8 cellular contexts compared by ENCODE assay signal in genomic region chr11:61609970-61610347, GRCh38. TPM values are rescaled to one million over a fixed set of nuclear protein-coding genes. Genes with fewer than 3 reads are reported as not detected.
DNase-seq lines count a peak whose midpoint lies in the region; ATAC-seq and TF ChIP-seq lines count a peak whose summit lies in the region.

No MANE protein-coding gene starts in this region.

- BruUV-seq in Calu3 (replicated peaks; lab: Mats Ljungman, UMichigan), result no TSS peak

- DNase-seq in Calu3 (no peak), NCI-H146 treated with DMSO at 0.1 percent for 48 hours (lab: John Stamatoyannopoulos, UW; ENCODE audit: unreplicated experiment) (peak; percentile 11), body of pancreas (peak in 3 of 4 donors; percentile 54 to 57 (median 54)), mucosa of descending colon (peak in 2 of 3 donors; percentile 41 to 56), ecto neural progenitor cell (ENCODE audit: low spot score) (no peak), sciatic nerve (ENCODE audit: low spot score) (no peak)
- no peak for DNase-seq in activated CD4-positive, alpha-beta T cell treated with anti-CD3 and anti-CD28 coated beads for 36 hours

- no peak overlapping the region for H3K27ac ChIP-seq in body of pancreas

- H3K4me3 ChIP-seq in body of pancreas (no peak overlapping the region), mucosa of descending colon (no peak overlapping the region)

- H3K36me3 ChIP-seq in body of pancreas (replicated peaks in 1 of 2; ENCODE audit: insufficient read depth in 1 of 2, low read depth in 2 of 2) (no peaks in the 10 kb centered on the region), mucosa of descending colon (ENCODE audit: low read depth) (no peaks in the 10 kb centered on the region)

- peaks cover 49% of the 10 kb centered on the region for H3K27me3 Mint-ChIP-seq in Calu3 (ENCODE audit: unreplicated experiment)
- peaks cover 15% of the 10 kb centered on the region for H3K27me3 Mint-ChIP-seq in activated CD4-positive, alpha-beta T cell treated with anti-CD3 and anti-CD28 coated beads for 36 hours

- H3K4me1 ChIP-seq in body of pancreas, result no peaks in the 10 kb centered on the region
- peaks cover 19% of the 10 kb centered on the region for H3K4me1 ChIP-seq in mucosa of descending colon (ENCODE audit: low read depth)

- POLR2A ChIA-PET in activated CD4-positive, alpha-beta T cell treated with anti-CD3 and anti-CD28 coated beads for 36 hours (lab: Charles Lee), result no interaction called here

- TF ChIP-seq CTCF in Calu3 (IDR thresholded peaks at IDR 0.05; ENCODE audit: unreplicated experiment) (no peak), body of pancreas (IDR thresholded peaks at IDR 0.05) (peak in 4 of 7 experiments; percentile 32 to 49 (median 40)), mucosa of descending colon (IDR thresholded peaks at IDR 0.05) (no peak)

- intact Hi-C loops in Calu3 (cut with micrococcal nuclease; ENCODE audit: unreplicated experiment) (no loop called here), body of pancreas (cut with DNase I) (no loop called here), mucosa of descending colon (cut with DNase I, micrococcal nuclease) (no loop called here), sciatic nerve (cut with DNase I) (no loop called here)
- intact Hi-C loops in activated CD4-positive, alpha-beta T cell treated with anti-CD3 and anti-CD28 coated beads for 36 hours (cut with DNase I, micrococcal nuclease), result no loop called here

- no peaks in the 10 kb centered on the region for H3K36me3 Mint-ChIP-seq in Calu3 (ENCODE audit: insufficient read depth, unreplicated experiment)
- no peaks in the 10 kb centered on the region for H3K36me3 Mint-ChIP-seq in activated CD4-positive, alpha-beta T cell treated with anti-CD3 and anti-CD28 coated beads for 36 hours (ENCODE audit: low read depth)

- ATAC-seq in body of pancreas (peak; percentile 65), mucosa of descending colon (peak; percentile 62), HG03442 (IDR thresholded peaks at IDR 0.05; ENCODE audit: unreplicated experiment) (no peak), sciatic nerve (no peak)
- ATAC-seq in activated CD4-positive, alpha-beta T cell treated with anti-CD3 and anti-CD28 coated beads for 36 hours, result no peak

- no peaks in the 10 kb centered on the region for H3K27me3 ChIP-seq in body of pancreas

- H3K4me3 Mint-ChIP-seq in Calu3 (ENCODE audit: low read depth, unreplicated experiment), result peak overlapping the region; percentile 1
- no peak overlapping the region for H3K4me3 Mint-ChIP-seq in activated CD4-positive, alpha-beta T cell treated with anti-CD3 and anti-CD28 coated beads for 36 hours

- H3K9me3 ChIP-seq in body of pancreas, result no peaks in the 10 kb centered on the region
- H3K9me3 ChIP-seq in mucosa of descending colon, result no peaks in the 10 kb centered on the region

- no peak overlapping the region for H3K27ac Mint-ChIP-seq in Calu3 (ENCODE audit: unreplicated experiment)
- H3K27ac Mint-ChIP-seq in activated CD4-positive, alpha-beta T cell treated with anti-CD3 and anti-CD28 coated beads for 36 hours, result no peak overlapping the region

- peaks cover 18% of the 10 kb centered on the region for H3K4me1 Mint-ChIP-seq in Calu3 (ENCODE audit: low read depth, unreplicated experiment)
- no peaks in the 10 kb centered on the region for H3K4me1 Mint-ChIP-seq in activated CD4-positive, alpha-beta T cell treated with anti-CD3 and anti-CD28 coated beads for 36 hours

- 17 to 21% methylated on average over 5 to 6 of the region's 6 CpGs for WGBS in body of pancreas, 2 donors

- CTCF ChIA-PET in Calu3 (lab: Charles Lee), result interaction anchor here (0.9 kb wide), 1 partner anchor 18 kb away, joined by 3 read pairs; no protein-coding TSS in a partner anchor
- CTCF ChIA-PET in activated CD4-positive, alpha-beta T cell treated with anti-CD3 and anti-CD28 coated beads for 36 hours (lab: Charles Lee), result interaction anchor here (0.7 kb wide), 1 partner anchor 34 kb away, joined by 3 read pairs; no protein-coding TSS in a partner anchor

- TF ChIP-seq POLR2A in body of pancreas (IDR thresholded peaks at IDR 0.05), result no peak

- H3K9me3 Mint-ChIP-seq in Calu3 (ENCODE audit: low read depth, unreplicated experiment), result no peaks in the 10 kb centered on the region
- no peaks in the 10 kb centered on the region for H3K9me3 Mint-ChIP-seq in activated CD4-positive, alpha-beta T cell treated with anti-CD3 and anti-CD28 coated beads for 36 hours (ENCODE audit: low read depth)

RNA-seq across cellular contexts. Expression of gene SYT7, which starts 29.1 kb away (rescaled TPM):
- total RNA-seq in Calu3 (2022), result 4.4 and 6.3 TPM in 2 replicates
- total RNA-seq in body of pancreas, result 10 to 100 TPM in 1 of 2 donors, 1 to 10 TPM in 1; 8.6 to 12.2 TPM
- 10 to 100 TPM in 2 of 3 donors, 1 to 10 TPM in 1; 8.2 to 19.7 (median 19.0) TPM for total RNA-seq in mucosa of descending colon
- under 1 TPM in 1 of 2 experiments, not detected in 1; 0.04 TPM for total RNA-seq in activated CD4-positive, alpha-beta T cell treated with anti-CD3 and anti-CD28 coated beads for 36 hours
- 3.7 TPM for total RNA-seq in sciatic nerve

Comparison
In these comparisons a context has a peak if more than half of its experiments do, and no peak if none do; other contexts are left out.
1. DNase-seq: peak in NCI-H146 treated with DMSO at 0.1 percent for 48 hours (single experiment), body of pancreas (3 of 4) and mucosa of descending colon (2 of 3); none in Calu3 (single experiment), activated CD4-positive, alpha-beta T cell treated with anti-CD3 and anti-CD28 coated beads for 36 hours (single experiment), ecto neural progenitor cell (single experiment) and sciatic nerve (single experiment).
2. CTCF ChIP-seq: peak in body of pancreas (4 of 7); none in Calu3 (single experiment) and mucosa of descending colon (single experiment).
3. ATAC-seq: peak in body of pancreas (single experiment) and mucosa of descending colon (single experiment); none in activated CD4-positive, alpha-beta T cell treated with anti-CD3 and anti-CD28 coated beads for 36 hours (single experiment), HG03442 (single experiment) and sciatic nerve (single experiment).